In the genomic region with DNA sequence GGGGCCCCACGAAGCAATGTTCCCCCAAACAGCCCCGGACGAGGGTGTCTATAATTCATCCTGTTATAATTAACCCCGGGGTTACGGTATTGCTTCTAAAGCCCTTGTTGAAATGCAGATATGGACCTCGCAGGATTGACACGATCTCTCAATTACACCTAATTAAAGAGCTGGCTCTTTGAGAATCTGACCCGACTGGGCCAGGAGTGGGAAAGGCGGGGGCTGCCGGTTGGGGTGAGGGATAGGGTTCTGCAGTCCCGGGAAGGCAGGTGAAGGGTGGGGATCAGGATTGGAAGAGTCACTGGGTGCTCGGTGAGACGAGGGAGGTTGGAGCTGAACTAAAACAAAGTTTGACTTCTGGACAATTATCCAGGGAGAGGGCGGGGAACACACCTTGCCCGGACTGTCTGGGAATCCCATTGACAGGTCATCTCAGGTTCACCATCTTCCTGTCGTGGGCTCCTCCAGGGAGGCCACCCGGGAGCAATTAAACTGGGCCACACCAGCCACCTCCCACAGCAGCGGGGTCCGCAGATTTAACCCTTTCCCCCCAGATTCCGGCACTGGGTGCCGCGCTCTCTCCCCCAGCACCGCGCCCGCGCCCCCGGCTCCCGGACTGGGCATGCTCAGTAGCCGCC, we compare ENCODE assay signal across 8 cellular contexts. TPM values are rescaled to one million over a fixed set of nuclear protein-coding genes. Genes with fewer than 3 reads are reported as not detected.
DNase-seq lines count a peak whose midpoint lies in the region; ATAC-seq and TF ChIP-seq lines count a peak whose summit lies in the region.

No MANE protein-coding gene starts in this region.

- H3K4me3 ChIP-seq in lower lobe of right lung = peak overlapping the region; percentile 72

- intact Hi-C loops in Calu3 (cut with micrococcal nuclease; ENCODE audit: unreplicated experiment) (no loop called here), MCF 10A (cut with micrococcal nuclease) (no loop called here), lower lobe of right lung (cut with DNase I) (no loop called here)

- POLR2A ChIA-PET in MCF 10A (lab: Yijun Ruan, JAX) = interaction anchor here (0.6 kb wide), 1 partner anchor 301 kb away, joined by 3 read pairs; no protein-coding TSS in a partner anchor

- no peak overlapping the region for H3K27ac Mint-ChIP-seq in Calu3 (ENCODE audit: unreplicated experiment)
- H3K27ac Mint-ChIP-seq in MCF 10A (ENCODE audit: low read depth, unreplicated experiment) = no peak overlapping the region

- CTCF ChIA-PET in Calu3 (lab: Charles Lee) = interaction anchor here (0.6 to 0.9 kb wide), 2 partner anchors 19 to 20 kb away, joined by 3 to 6 read pairs; no protein-coding TSS in a partner anchor
- CTCF ChIA-PET in MCF 10A (lab: Yijun Ruan, JAX) = interaction anchor here (0.8 to 1.5 kb wide), 5 partner anchors 13 to 181 kb away, joined by 4 to 8 read pairs (median 5); no protein-coding TSS in a partner anchor

- peaks cover 44% of the 10 kb centered on the region for H3K27me3 ChIP-seq in lower lobe of right lung (ENCODE audit: low read depth)

- no peaks in the 10 kb centered on the region for H3K9me3 ChIP-seq in lower lobe of right lung

- peaks cover 69% of the 10 kb centered on the region for H3K27me3 Mint-ChIP-seq in Calu3 (ENCODE audit: unreplicated experiment)
- peaks cover 77% of the 10 kb centered on the region for H3K27me3 Mint-ChIP-seq in MCF 10A (ENCODE audit: insufficient read depth, unreplicated experiment)

- H3K9me3 Mint-ChIP-seq in Calu3 (ENCODE audit: low read depth, unreplicated experiment) = no peaks in the 10 kb centered on the region
- H3K9me3 Mint-ChIP-seq in MCF 10A (ENCODE audit: unreplicated experiment) = no peaks in the 10 kb centered on the region

- H3K36me3 Mint-ChIP-seq in Calu3 (ENCODE audit: insufficient read depth, unreplicated experiment) (peaks cover 14% of the 10 kb centered on the region), MCF 10A (ENCODE audit: insufficient read depth, unreplicated experiment) (no peaks in the 10 kb centered on the region)

- DNase-seq in Calu3 (no peak), HPDE6-E6E7 (ENCODE audit: extremely low spot score) (peak; percentile 12), MCF 10A (ENCODE audit: unreplicated experiment) (no peak), lower lobe of right lung (no peak), NK-92 (lab: John Stamatoyannopoulos, UW; ENCODE audit: unreplicated experiment) (no peak)

- peaks cover 22% of the 10 kb centered on the region for H3K4me1 ChIP-seq in lower lobe of right lung

- H3K4me3 Mint-ChIP-seq in Calu3 (ENCODE audit: low read depth, unreplicated experiment) (peak overlapping the region; percentile 82), MCF 10A (ENCODE audit: unreplicated experiment) (peak overlapping the region; percentile 73)

- no peaks in the 10 kb centered on the region for H3K36me3 ChIP-seq in lower lobe of right lung

- no peak overlapping the region for H3K27ac ChIP-seq in lower lobe of right lung

- TF ChIP-seq CTCF in Calu3 (IDR thresholded peaks at IDR 0.05; ENCODE audit: unreplicated experiment) (no peak), MCF 10A (IDR thresholded peaks at IDR 0.05; ENCODE audit: unreplicated experiment) (no peak), lower lobe of right lung (IDR thresholded peaks at IDR 0.05) (no peak)

- H3K4me1 Mint-ChIP-seq in Calu3 (ENCODE audit: low read depth, unreplicated experiment) = peaks cover 8% of the 10 kb centered on the region
- H3K4me1 Mint-ChIP-seq in MCF 10A (ENCODE audit: insufficient read depth, unreplicated experiment) = peaks cover 12% of the 10 kb centered on the region

- no TSS peak for BruUV-seq in Calu3 (replicated peaks; lab: Mats Ljungman, UMichigan)
- no TSS peak for BruUV-seq in MCF 10A (replicated peaks; lab: Mats Ljungman, UMichigan)

- ATAC-seq in lower lobe of right lung (peak; percentile 5 to 32), GM19023 (IDR thresholded peaks at IDR 0.05; ENCODE audit: unreplicated experiment) (no peak), GM19452 (IDR thresholded peaks at IDR 0.05; ENCODE audit: unreplicated experiment) (no peak), GM21367 (IDR thresholded peaks at IDR 0.05; ENCODE audit: unreplicated experiment) (no peak)

RNA-seq across cellular contexts. Expression of a gene that starts 0.4 kb away (rescaled TPM):
- total RNA-seq in Calu3 (2022) (0.35 TPM in 1 of 2 replicates, not detected in the other), MCF 10A (2022) (not detected in 2 replicates), lower lobe of right lung (1.8 TPM)

RNA-seq across cellular contexts. Expression of a gene that starts 25.0 kb away (rescaled TPM):
- total RNA-seq in Calu3 (2022) (6.2 and 6.8 TPM in 2 replicates), MCF 10A (2022) (5.1 and 7.3 TPM in 2 replicates), lower lobe of right lung (8.5 TPM)

Comparison
In these comparisons a context has a peak if more than half of its experiments do, and no peak if none do; other contexts are left out.
1. ATAC-seq: peak in lower lobe of right lung (2 of 2); none in GM19023 (single experiment), GM19452 (single experiment) and GM21367 (single experiment).